10 cellular contexts compared by ENCODE assay signal in genomic region chr12:48003226-48004038, GRCh38. TPM values are rescaled to one million over a fixed set of nuclear protein-coding genes. Genes with fewer than 3 reads are reported as not detected.
DNase-seq lines count a peak whose midpoint lies in the region; ATAC-seq and TF ChIP-seq lines count a peak whose summit lies in the region.
"Had no signal": no experiment of that assay in that cellular context is flagged by ENCODE, and none has a peak within 500 bp of the region (broad histone marks: within the 10 kb centered on the region; RNA-seq: fewer than 3 reads in every experiment).

No MANE protein-coding gene starts in this region.

- ATAC-seq in PC-3, result no peak
- no peak for ATAC-seq in gastrocnemius medialis
- no peak for ATAC-seq in GM18861 (IDR thresholded peaks at IDR 0.05; ENCODE audit: unreplicated experiment)

- no TSS peak for BruUV-seq in PC-3 (replicated peaks; lab: Mats Ljungman, UMichigan)

- TF ChIP-seq POLR2A in gastrocnemius medialis (IDR thresholded peaks at IDR 0.05), result no peak

- no peak overlapping the region for H3K9ac ChIP-seq in PC-3 (ENCODE audit: low read length)
- H3K9ac ChIP-seq in endodermal cell (ENCODE audit: extremely low read depth, low read length, poor library complexity, severe bottlenecking), result no peak overlapping the region

- DNase-seq in DMS 273 (lab: John Stamatoyannopoulos, UW; ENCODE audit: unreplicated experiment) (peak; percentile 53), DMS 273 treated with DMSO at 0.1 percent for 48 hours (lab: John Stamatoyannopoulos, UW) (no peak), PC-3 (peak; percentile 4), endodermal cell (peak; percentile 77), gastrocnemius medialis (no peak), KBM-7 (no peak), anterior cingulate cortex (lab: John Stamatoyannopoulos, UW) (no peak)
- DNase-seq: 8988T had no signal

- no peak overlapping the region for H3K27ac Mint-ChIP-seq in endodermal cell

- H3K9me3 Mint-ChIP-seq in endodermal cell, result no peaks in the 10 kb centered on the region

- no peaks in the 10 kb centered on the region for H3F3A ChIP-seq in PC-3 (ENCODE audit: low read length, unreplicated experiment)

- no peaks in the 10 kb centered on the region for H3K79me2 ChIP-seq in PC-3 (ENCODE audit: low read length)

- no peaks in the 10 kb centered on the region for H3K36me3 Mint-ChIP-seq in endodermal cell (ENCODE audit: low read depth)

- 9 to 10% methylated on average over 20 to 38 of the region's 38 CpGs for WGBS in endodermal cell (ENCODE audit: insufficient coverage in 1 of 2, insufficient read length in 1 of 2), 2 experiments

- H3K27ac ChIP-seq in PC-3 (ENCODE audit: low read length) (no peak overlapping the region), endodermal cell (ENCODE audit: low read depth, low read length) (peak overlapping the region; percentile 84), gastrocnemius medialis (no peak overlapping the region)

- H3K4me2 ChIP-seq in PC-3 (ENCODE audit: low read length), result peak overlapping the region; percentile 93

- CTCF ChIA-PET in PC-3 (lab: Charles Lee), result no interaction called here

- H3K27me3 ChIP-seq in PC-3 (ENCODE audit: low read length) (peaks cover 37% of the 10 kb centered on the region), endodermal cell (ENCODE audit: control insufficient read depth, insufficient read depth, low read length, poor library complexity, severe bottlenecking) (peaks cover 94% of the 10 kb centered on the region), gastrocnemius medialis (peaks cover 48 to 66% (median 64%) of the 10 kb centered on the region in 3 donors)

- peaks cover 29% of the 10 kb centered on the region for H3K4me1 Mint-ChIP-seq in endodermal cell

- no peaks in the 10 kb centered on the region for H3K9me2 ChIP-seq in PC-3 (replicated peaks; ENCODE audit: low read length)

- intact Hi-C loops in PC-3 (cut with micrococcal nuclease) (loop anchor here (5.0 kb wide), 1 partner anchor 41 kb away; the partner anchor contains the start of gene TMEM106C), gastrocnemius medialis (cut with DNase I; ENCODE audit: low total_unique reads) (no loop called here)

- H3K9me3 ChIP-seq in PC-3 (ENCODE audit: low read length), result no peaks in the 10 kb centered on the region
- H3K9me3 ChIP-seq in endodermal cell (ENCODE audit: control insufficient read depth, low read length), result no peaks in the 10 kb centered on the region
- H3K9me3 ChIP-seq in gastrocnemius medialis, result no peaks in the 10 kb centered on the region

- H3K36me3 ChIP-seq in PC-3 (ENCODE audit: low read depth, low read length), result no peaks in the 10 kb centered on the region
- H3K36me3 ChIP-seq in endodermal cell (ENCODE audit: control insufficient read depth, insufficient read depth, low read length), result no peaks in the 10 kb centered on the region
- no peaks in the 10 kb centered on the region for H3K36me3 ChIP-seq in gastrocnemius medialis

- in situ Hi-C loops in gastrocnemius medialis (cut with MboI; ENCODE audit: low sequenced_read_pairs in 4 of 4), result no loop called here
- in situ Hi-C loops in KBM-7 (cut with MboI; ENCODE audit: low pct_unique_long_range_greater_than_20kb, low sequenced_read_pairs), result no loop called here

- peak overlapping the region; percentile 72 for H3K4me3 ChIP-seq in PC-3 (ENCODE audit: low read length)
- peak overlapping the region; percentile 76 for H3K4me3 ChIP-seq in endodermal cell (ENCODE audit: low read length)
- H3K4me3 ChIP-seq in gastrocnemius medialis, result peak overlapping the region; percentile 46 to 59 (median 50)

- POLR2A ChIA-PET in PC-3 (lab: Charles Lee; ENCODE audit: unreplicated experiment), result no interaction called here

- peaks cover 98% of the 10 kb centered on the region for H3K27me3 Mint-ChIP-seq in endodermal cell (ENCODE audit: insufficient read depth)

- no peaks in the 10 kb centered on the region for H4K20me1 ChIP-seq in PC-3 (ENCODE audit: low read length)

- H3K4me3 Mint-ChIP-seq in endodermal cell, result peak overlapping the region; percentile 56

- peak overlapping the region; percentile 88 for H2AFZ ChIP-seq in PC-3 (ENCODE audit: low read length)

- TF ChIP-seq CTCF in PC-3 (conservative IDR thresholded peaks at IDR 0.05; ENCODE audit: low read depth, low read length) (0 out of 2 replicates have a peak, but pooled peaks have one; percentile 14), endodermal cell (conservative IDR thresholded peaks at IDR 0.05) (no peak), gastrocnemius medialis (IDR thresholded peaks at IDR 0.05 in 4 of 5, conservative IDR thresholded peaks at IDR 0.05 in 1 of 5) (no peak)

- peaks cover 33% of the 10 kb centered on the region for H3K4me1 ChIP-seq in PC-3 (ENCODE audit: insufficient read depth, low read length)
- peaks cover 11% of the 10 kb centered on the region for H3K4me1 ChIP-seq in endodermal cell (ENCODE audit: control insufficient read depth, insufficient read depth, low read length)
- H3K4me1 ChIP-seq in gastrocnemius medialis, result peaks cover 37 to 42% of the 10 kb centered on the region in 2 donors

RNA-seq across cellular contexts. Expression of gene COL2A1, which starts 0.8 kb away (rescaled TPM):
- total RNA-seq in PC-3 (2014; rRNA removed) (6.7 TPM in 2 replicates), endodermal cell (10 to 100 TPM; 12.4 to 21.0 TPM), gastrocnemius medialis (not detected)
- 365 TPM for polyA plus RNA-seq in endodermal cell (2013, experiment 1 of 2)
- polyA plus RNA-seq in endodermal cell (2013, experiment 2 of 2), result 366 TPM
- polyA plus RNA-seq: liver had no signal

RNA-seq across cellular contexts. Expression of gene TMEM106C, which starts 40.0 kb away (rescaled TPM):
- total RNA-seq in PC-3 (2014; rRNA removed) (114 and 166 TPM in 2 replicates), endodermal cell (10 to 100 TPM; 17.3 to 61.6 TPM), gastrocnemius medialis (10 to 100 TPM; 11.8 to 27.1 (median 24.8) TPM)
- 120 TPM for polyA plus RNA-seq in endodermal cell (2013, experiment 1 of 2)
- polyA plus RNA-seq in endodermal cell (2013, experiment 2 of 2), result 114 TPM

Comparison
In these comparisons a context has a peak if more than half of its experiments do, and no peak if none do; other contexts are left out.
1. DNase-seq: peak in DMS 273 (single experiment), PC-3 (single experiment) and endodermal cell (single experiment); none in DMS 273 treated with DMSO at 0.1 percent for 48 hours (single experiment), gastrocnemius medialis (0 of 2), KBM-7 (single experiment) and anterior cingulate cortex (0 of 58).
2. Peak in every context shown above with its lines, with median percentiles within 50 percentile points of each other: H3K4me3 ChIP-seq.